ENCODE assay signal across 1 cellular context in genomic region chr17:59916446-59916845, GRCh38.
TF ChIP-seq lines count a peak whose summit lies in the region.

No MANE protein-coding gene starts in this region.

TF ChIP-seq in GM12878, 131 proteins besides CTCF, POLR2A, EP300 and RAD21:
- TF ChIP-seq NFXL1 (IDR thresholded peaks at IDR 0.05; ENCODE audit: borderline replicate concordance) (peak; percentile 75), ZNF274 (IDR thresholded peaks at IDR 0.05; ENCODE audit: insufficient read depth, insufficient read length) (no peak)
